Comparison of ENCODE assay signal across 18 cellular contexts in genomic region chr17:33838281-33838680, GRCh38.
"Had no signal": no experiment of that assay in that cellular context is flagged by ENCODE, and none has a peak within 500 bp of the region (broad histone marks: within the 10 kb centered on the region; RNA-seq: fewer than 3 reads in every experiment).

No MANE protein-coding gene starts in this region.

- H3K4me1 ChIP-seq: heart left ventricle, parathyroid adenoma, prostate gland had no signal

- H2AFZ ChIP-seq: parathyroid adenoma had no signal

- H3K4me3 ChIP-seq: heart left ventricle, lung, prostate gland, skin epidermis had no signal

- DNase-seq: cerebellar nuclear complex; effector memory CD8-positive, alpha-beta T cell; heart left ventricle; hippocampal formation; left colon; left ventricle myocardium superior; mesenchymal stem cell; naive B cell; retina; stimulated activated naive CD4-positive, alpha-beta T cell treated with Interleukin-2 at 50 U/mL for 16 hours; trophoblast cell had no signal

- H3K27ac ChIP-seq: heart left ventricle, parathyroid adenoma, prostate gland, skin epidermis had no signal

- FAIRE-seq: colon, frontal cortex, islet of Langerhans had no signal

- H3K9me3 ChIP-seq: heart left ventricle, prostate gland had no signal

- H3K79me2 ChIP-seq: parathyroid adenoma had no signal

- H3K9ac ChIP-seq: parathyroid adenoma had no signal

- H3K36me3 ChIP-seq: heart left ventricle, prostate gland had no signal
